In the genomic region with DNA sequence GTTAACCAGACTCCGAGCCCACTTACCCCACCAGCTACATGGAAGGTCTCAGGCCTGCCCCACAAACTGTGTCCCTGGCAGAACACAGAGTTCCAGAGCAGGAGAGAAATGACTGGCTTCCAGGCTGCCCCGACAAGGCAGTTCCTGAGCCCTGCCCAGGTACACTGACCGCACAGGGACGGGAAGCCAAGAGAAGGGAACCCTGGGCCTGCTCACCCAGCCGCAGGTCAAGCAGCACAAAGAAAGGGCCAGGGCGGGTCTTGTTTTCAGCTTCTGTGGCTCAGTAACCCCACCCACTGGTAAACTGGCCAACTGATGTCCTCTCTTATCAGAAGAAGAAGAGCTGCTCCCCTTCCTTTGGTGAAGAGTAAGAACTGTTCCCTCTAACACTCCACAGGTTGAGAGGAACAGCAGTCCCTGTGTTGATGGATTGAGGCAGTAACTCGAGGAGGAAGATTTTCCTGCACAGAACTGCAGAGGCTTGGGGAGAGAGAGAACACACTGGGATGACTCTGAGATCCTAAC, we compare ENCODE assay signal across 8 cellular contexts.
DNase-seq lines count a peak whose midpoint lies in the region; ATAC-seq and TF ChIP-seq lines count a peak whose summit lies in the region.

No MANE protein-coding gene starts in this region.

- H3K27me3 ChIP-seq in right cardiac atrium (ENCODE audit: control insufficient read depth, insufficient read depth) (no peaks in the 10 kb centered on the region), GM23248 (replicated peaks; ENCODE audit: insufficient read depth) (no peaks in the 10 kb centered on the region)

- peaks cover 67% of the 10 kb centered on the region for H3K4me1 Mint-ChIP-seq in activated CD4-positive, alpha-beta T cell treated with anti-CD3 and anti-CD28 coated beads, Interleukin-2, amount 10 ng/mL, durations not matched to agents 24 days and 14 days
- H3K4me1 Mint-ChIP-seq in activated B cell treated with CpG ODN at 0.5 μM for 24 hours: peaks cover 80% of the 10 kb centered on the region
- peaks cover 78% of the 10 kb centered on the region for H3K4me1 Mint-ChIP-seq in stimulated activated naive CD8-positive, alpha-beta T cell treated with anti-CD3 and anti-CD28 coated beads, Interleukin-15, amount 100 ng/mL, for 72 hours

- peaks cover 48% of the 10 kb centered on the region for H3K36me3 Mint-ChIP-seq in activated CD4-positive, alpha-beta T cell treated with anti-CD3 and anti-CD28 coated beads, Interleukin-2, amount 10 ng/mL, durations not matched to agents 24 days and 14 days (ENCODE audit: low read depth)
- H3K36me3 Mint-ChIP-seq in activated B cell treated with CpG ODN at 0.5 μM for 24 hours (ENCODE audit: low read depth): peaks cover 6% of the 10 kb centered on the region

- no peaks in the 10 kb centered on the region for H3K9me3 Mint-ChIP-seq in activated CD4-positive, alpha-beta T cell treated with anti-CD3 and anti-CD28 coated beads, Interleukin-2, amount 10 ng/mL, durations not matched to agents 24 days and 14 days
- H3K9me3 Mint-ChIP-seq in activated B cell treated with CpG ODN at 0.5 μM for 24 hours: no peaks in the 10 kb centered on the region
- no peaks in the 10 kb centered on the region for H3K9me3 Mint-ChIP-seq in stimulated activated naive CD8-positive, alpha-beta T cell treated with anti-CD3 and anti-CD28 coated beads, Interleukin-15, amount 100 ng/mL, for 72 hours

- ATAC-seq in HG02981 (IDR thresholded peaks at IDR 0.05; ENCODE audit: unreplicated experiment) (peak; percentile 37), activated B cell treated with CpG ODN at 0.5 μM for 24 hours (ENCODE audit: low read depth) (no peak), right cardiac atrium (peak; percentile 68 to 84)
- peak; percentile 26 for ATAC-seq in stimulated activated naive CD8-positive, alpha-beta T cell treated with anti-CD3 and anti-CD28 coated beads, Interleukin-15, amount 100 ng/mL, for 72 hours

- in situ Hi-C loops in GM23248 (cut with MboI): no loop called here

- peak; percentile 76 for DNase-seq in activated CD4-positive, alpha-beta T cell treated with anti-CD3 and anti-CD28 coated beads, Interleukin-2, amount 10 ng/mL, durations not matched to agents 24 days and 14 days
- DNase-seq in activated CD4-positive, alpha-beta T cell treated with anti-CD3 and anti-CD28 coated beads, Interleukin-2, amount 50 U/mL, for 1 hour: no peak
- DNase-seq in activated B cell treated with CpG ODN at 0.5 μM for 24 hours (peak; percentile 24), right cardiac atrium (peak in 2 of 3 donors; percentile 63 to 77), GM23248 (no peak)
- peak; percentile 10 to 22 for DNase-seq in stimulated activated naive CD8-positive, alpha-beta T cell treated with anti-CD3 and anti-CD28 coated beads, Interleukin-15, amount 100 ng/mL, for 72 hours
- DNase-seq in stimulated activated CD4-positive, alpha-beta T cell treated with anti-CD3 and anti-CD28 coated beads, Interleukin-4, amount 100 ng/mL, for 24 hours: no peak

- CTCF ChIA-PET in activated B cell treated with CpG ODN at 0.5 μM for 24 hours (lab: Charles Lee): interaction anchor here (0.7 to 2.3 kb wide), 8 partner anchors 25 to 278 kb away, joined by 3 to 10 read pairs (median 6); partner anchors contain the start of gene CRTC3

- peaks cover 12% of the 10 kb centered on the region for H3F3A ChIP-seq in GM23248 (ENCODE audit: insufficient read depth)

- POLR2A ChIA-PET in activated B cell treated with CpG ODN at 0.5 μM for 24 hours (lab: Charles Lee): interaction anchor here (0.5 to 2.2 kb wide), 7 partner anchors 12 to 489 kb away, joined by 3 to 7 read pairs (median 3); partner anchors contain the start of gene IQGAP1

- no peak for TF ChIP-seq CTCF in activated B cell treated with CpG ODN at 0.5 μM for 24 hours (IDR thresholded peaks at IDR 0.05)

- H3K79me2 ChIP-seq in GM23248 (ENCODE audit: insufficient read depth): peaks cover 46% of the 10 kb centered on the region

- no peaks in the 10 kb centered on the region for H4K20me1 ChIP-seq in GM23248 (ENCODE audit: insufficient read depth)

- peaks cover 4% of the 10 kb centered on the region; the same call in 1 of the 2 replicates for H3K36me3 ChIP-seq in GM23248 (ENCODE audit: low read depth)

- H3K4me1 ChIP-seq in right cardiac atrium (ENCODE audit: control insufficient read depth, insufficient read depth, low read length) (peaks cover 22% of the 10 kb centered on the region), GM23248 (ENCODE audit: insufficient read depth) (peaks cover 14% of the 10 kb centered on the region)

- 49% methylated on average over 7 of the region's 7 CpGs for WGBS in right cardiac atrium
- 71 to 78% methylated on average over 7 of the region's 7 CpGs for WGBS in GM23248 (ENCODE audit: low coverage in 1 of 2, low lambda C conversion rate in 2 of 2, missing lambda C conversion rate in 2 of 2), 2 experiments

- no peak overlapping the region for H2AFZ ChIP-seq in GM23248

- H3K27me3 Mint-ChIP-seq in activated CD4-positive, alpha-beta T cell treated with anti-CD3 and anti-CD28 coated beads, Interleukin-2, amount 10 ng/mL, durations not matched to agents 24 days and 14 days: no peaks in the 10 kb centered on the region
- no peaks in the 10 kb centered on the region for H3K27me3 Mint-ChIP-seq in activated B cell treated with CpG ODN at 0.5 μM for 24 hours
- no peaks in the 10 kb centered on the region for H3K27me3 Mint-ChIP-seq in stimulated activated naive CD8-positive, alpha-beta T cell treated with anti-CD3 and anti-CD28 coated beads, Interleukin-15, amount 100 ng/mL, for 72 hours

- no peak overlapping the region for H3K4me2 ChIP-seq in GM23248 (ENCODE audit: unreplicated experiment)

- no peaks in the 10 kb centered on the region for H3K9me2 ChIP-seq in GM23248 (ENCODE audit: insufficient read depth)

- H3K4me3 ChIP-seq in right cardiac atrium (ENCODE audit: low read length) (no peak overlapping the region), GM23248 (no peak overlapping the region)

- H3K9me3 ChIP-seq in right cardiac atrium (ENCODE audit: control insufficient read depth, low read length) (no peaks in the 10 kb centered on the region), GM23248 (ENCODE audit: low read depth) (no peaks in the 10 kb centered on the region)

- H3K27ac ChIP-seq in right cardiac atrium (ENCODE audit: low read length): peak overlapping the region; percentile 84
- no peak overlapping the region for H3K27ac ChIP-seq in GM23248

- H3K4me3 Mint-ChIP-seq in activated CD4-positive, alpha-beta T cell treated with anti-CD3 and anti-CD28 coated beads, Interleukin-2, amount 10 ng/mL, durations not matched to agents 24 days and 14 days: peak overlapping the region; percentile 53
- peak overlapping the region; percentile 39 for H3K4me3 Mint-ChIP-seq in activated B cell treated with CpG ODN at 0.5 μM for 24 hours
- H3K4me3 Mint-ChIP-seq in stimulated activated naive CD8-positive, alpha-beta T cell treated with anti-CD3 and anti-CD28 coated beads, Interleukin-15, amount 100 ng/mL, for 72 hours: peak overlapping the region; percentile 58 to 64

- H3K27ac Mint-ChIP-seq in activated CD4-positive, alpha-beta T cell treated with anti-CD3 and anti-CD28 coated beads, Interleukin-2, amount 10 ng/mL, durations not matched to agents 24 days and 14 days: peak overlapping the region; percentile 89
- H3K27ac Mint-ChIP-seq in activated B cell treated with CpG ODN at 0.5 μM for 24 hours: peak overlapping the region; percentile 98
- H3K27ac Mint-ChIP-seq in stimulated activated naive CD8-positive, alpha-beta T cell treated with anti-CD3 and anti-CD28 coated beads, Interleukin-15, amount 100 ng/mL, for 72 hours: peak overlapping the region; percentile 96 to 98

- H3K9ac ChIP-seq in GM23248: no peak overlapping the region

- intact Hi-C loops in activated CD4-positive, alpha-beta T cell treated with anti-CD3 and anti-CD28 coated beads, Interleukin-2, amount 10 ng/mL, durations not matched to agents 24 days and 14 days (cut with micrococcal nuclease): loop anchor here (10.0 kb wide), 1 partner anchor 273 kb away; no protein-coding TSS in a partner anchor
- intact Hi-C loops in activated B cell treated with CpG ODN at 0.5 μM for 24 hours (cut with micrococcal nuclease): loop anchor here (1.0 to 10.0 kb wide), 4 partner anchors 106 to 278 kb away; partner anchors contain the start of gene IQGAP1
- intact Hi-C loops in right cardiac atrium (cut with DNase I): no loop called here

Comparison
In these comparisons a context has a peak if more than half of its experiments do, and no peak if none do; other contexts are left out.
1. DNase-seq: peak in activated CD4-positive, alpha-beta T cell treated with anti-CD3 and anti-CD28 coated beads, Interleukin-2, amount 10 ng/mL, durations not matched to agents 24 days and 14 days (single experiment), activated B cell treated with CpG ODN at 0.5 μM for 24 hours (single experiment), right cardiac atrium (2 of 3) and stimulated activated naive CD8-positive, alpha-beta T cell treated with anti-CD3 and anti-CD28 coated beads, Interleukin-15, amount 100 ng/mL, for 72 hours (2 of 2); none in activated CD4-positive, alpha-beta T cell treated with anti-CD3 and anti-CD28 coated beads, Interleukin-2, amount 50 U/mL, for 1 hour (single experiment), GM23248 (single experiment) and stimulated activated CD4-positive, alpha-beta T cell treated with anti-CD3 and anti-CD28 coated beads, Interleukin-4, amount 100 ng/mL, for 24 hours (single experiment).
2. intact Hi-C loops: an anchor here in activated CD4-positive, alpha-beta T cell treated with anti-CD3 and anti-CD28 coated beads, Interleukin-2, amount 10 ng/mL, durations not matched to agents 24 days and 14 days (10.0 kb wide) and activated B cell treated with CpG ODN at 0.5 μM for 24 hours (1.0 to 10.0 kb wide); none called in right cardiac atrium.
3. Peak in every context shown above with its lines, with median percentiles within 50 percentile points of each other: H3K27ac Mint-ChIP-seq and H3K4me3 Mint-ChIP-seq.